16 cellular contexts compared by ENCODE assay signal in genomic region chr13:106595623-106596022, GRCh38.
"Had no signal": no experiment of that assay in that cellular context is flagged by ENCODE, and none has a peak within 500 bp of the region (broad histone marks: within the 10 kb centered on the region; RNA-seq: fewer than 3 reads in every experiment).

No MANE protein-coding gene starts in this region.

- H3K27ac Mint-ChIP-seq: activated naive CD4-positive, alpha-beta T cell treated with anti-CD3 and anti-CD28 coated beads, Interleukin-2, amount 50 U/mL, for 72 hours; dendritic cell treated with granulocyte-macrophage colony-stimulating factor and Interleukin-4, amounts not matched to agents 40 ng/mL and 50 ng/mL, for 4 days; neural progenitor cell; stimulated activated memory B cell treated with anti-CD40 and anti-IgM and Interleukin-4, amounts not matched to agents 10 μg/mL and 1 μg/mL and 100 μg/mL, for 72 hours had no signal

- H3K27me3 ChIP-seq: esophagus muscularis mucosa, left lung, neural progenitor cell, spleen, upper lobe of left lung had no signal

- H3K27ac ChIP-seq: esophagus muscularis mucosa, left lung, neural progenitor cell, spleen, thoracic aorta, upper lobe of left lung had no signal

- H3K9me3 Mint-ChIP-seq: dendritic cell treated with granulocyte-macrophage colony-stimulating factor and Interleukin-4, amounts not matched to agents 40 ng/mL and 50 ng/mL, for 4 days; neural progenitor cell; stimulated activated memory B cell treated with anti-CD40 and anti-IgM and Interleukin-4, amounts not matched to agents 10 μg/mL and 1 μg/mL and 100 μg/mL, for 72 hours had no signal

- H3K9ac ChIP-seq: neural progenitor cell had no signal

- H2AFZ ChIP-seq: neural progenitor cell had no signal

- DNase-seq: activated CD4-positive, CD25-positive, alpha-beta regulatory T cell treated with anti-CD3 and anti-CD28 coated beads, Interleukin-2, amount 50 U/mL, for 72 hours; activated CD8-positive, alpha-beta memory T cell treated with anti-CD3 and anti-CD28 coated beads for 24 hours; activated gamma-delta T cell treated with Interleukin-2 at 50 U/mL for 16 hours; effector memory CD4-positive, alpha-beta T cell; left lung; spleen; stimulated activated CD4-positive, alpha-beta T cell treated with anti-CD3 and anti-CD28 coated beads, Interleukin-4, amount 100 ng/mL, for 4 hours; T-helper 1 cell; T1000 had no signal

- H3K9me3 ChIP-seq: esophagus muscularis mucosa, left lung, spleen, thoracic aorta had no signal

- H3K4me3 Mint-ChIP-seq: dendritic cell treated with granulocyte-macrophage colony-stimulating factor and Interleukin-4, amounts not matched to agents 40 ng/mL and 50 ng/mL, for 4 days; neural progenitor cell; stimulated activated memory B cell treated with anti-CD40 and anti-IgM and Interleukin-4, amounts not matched to agents 10 μg/mL and 1 μg/mL and 100 μg/mL, for 72 hours had no signal

- H3K4me3 ChIP-seq: esophagus muscularis mucosa, left lung, neural progenitor cell, spleen, thoracic aorta, upper lobe of left lung had no signal

- H3K4me1 ChIP-seq: left lung, neural progenitor cell had no signal

- H3K36me3 Mint-ChIP-seq: activated naive CD4-positive, alpha-beta T cell treated with anti-CD3 and anti-CD28 coated beads, Interleukin-2, amount 50 U/mL, for 72 hours; neural progenitor cell; stimulated activated memory B cell treated with anti-CD40 and anti-IgM and Interleukin-4, amounts not matched to agents 10 μg/mL and 1 μg/mL and 100 μg/mL, for 72 hours had no signal

- H3K4me1 Mint-ChIP-seq: stimulated activated memory B cell treated with anti-CD40 and anti-IgM and Interleukin-4, amounts not matched to agents 10 μg/mL and 1 μg/mL and 100 μg/mL, for 72 hours had no signal

- H3K4me2 ChIP-seq: neural progenitor cell had no signal

- ATAC-seq: activated naive CD4-positive, alpha-beta T cell treated with anti-CD3 and anti-CD28 coated beads, Interleukin-2, amount 50 U/mL, for 72 hours; left lung; stimulated activated memory B cell treated with anti-CD40 and anti-IgM and Interleukin-4, amounts not matched to agents 10 μg/mL and 1 μg/mL and 100 μg/mL, for 72 hours had no signal

- H3K36me3 ChIP-seq: esophagus muscularis mucosa, left lung, neural progenitor cell, spleen, thoracic aorta, upper lobe of left lung had no signal
